ENCODE assay signal across 11 cellular contexts in the genomic region with DNA sequence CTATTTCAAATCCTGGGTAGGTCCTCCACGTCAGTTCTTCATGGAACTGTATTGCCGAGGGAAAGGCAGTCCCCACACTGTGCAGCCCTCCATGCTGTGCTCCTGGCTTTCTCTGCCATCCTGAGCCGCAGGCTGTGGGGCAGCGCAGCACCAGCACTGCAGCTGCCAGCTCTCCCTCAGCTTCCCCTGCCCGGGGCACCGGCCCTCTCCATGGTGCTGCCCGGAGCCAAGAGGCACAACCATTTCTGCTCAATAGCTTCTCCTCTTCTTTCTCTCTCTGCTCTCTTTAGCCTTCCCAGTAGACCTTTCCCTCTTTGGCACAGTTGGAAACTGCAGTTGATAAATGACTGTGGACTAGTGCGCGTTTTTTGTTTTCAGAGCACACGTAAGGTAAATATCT. TPM values are rescaled to one million over a fixed set of nuclear protein-coding genes. Genes with fewer than 3 reads are reported as not detected.
A peak's percentile ranks its signal among the peaks of the same experiment; 100 is the strongest.
DNase-seq lines count a peak whose midpoint lies in the region; ATAC-seq lines count a peak whose summit lies in the region.
"Had no signal": no experiment of that assay in that cellular context is flagged by ENCODE, and none has a peak within 500 bp of the region (broad histone marks: within the 10 kb centered on the region; RNA-seq: fewer than 3 reads in every experiment).

No MANE protein-coding gene starts in this region.

- no peak overlapping the region for H3K4me3 Mint-ChIP-seq in stimulated activated effector memory CD8-positive, alpha-beta T cell treated with anti-CD3 and anti-CD28 coated beads, Interleukin-12 subunit alpha, Interleukin-12 subunit beta, amount 100 ng/mL, for 72 hours

- H3K27ac Mint-ChIP-seq in stimulated activated effector memory CD8-positive, alpha-beta T cell treated with anti-CD3 and anti-CD28 coated beads, Interleukin-12 subunit alpha, Interleukin-12 subunit beta, amount 100 ng/mL, for 72 hours = peak overlapping the region; percentile 52

- DNase-seq in NCI-H1092 treated with DMSO at 0.1 percent for 48 hours (lab: John Stamatoyannopoulos, UW) (peak; percentile 2), NCI-H1092 (lab: John Stamatoyannopoulos, UW) (no peak), astrocyte of the hippocampus (ENCODE audit: low read depth, low spot score) (peak; percentile 59), left kidney (ENCODE audit: low read depth, low spot score) (peak; percentile 62), posterior vena cava (ENCODE audit: low spot score) (no peak)
- DNase-seq in stimulated activated effector memory CD8-positive, alpha-beta T cell treated with anti-CD3 and anti-CD28 coated beads, Interleukin-12 subunit alpha, Interleukin-12 subunit beta, amount 100 ng/mL, for 72 hours (ENCODE audit: low spot score in 2 of 2) = no peak
- DNase-seq in activated CD4-positive, CD25-positive, alpha-beta regulatory T cell (lab: John Stamatoyannopoulos, UW) = no peak
- DNase-seq: NCI-H1436 treated with DMSO at 0.1 percent for 48 hours, NCI-H774 had no signal

- no peaks in the 10 kb centered on the region for H3K4me1 Mint-ChIP-seq in stimulated activated effector memory CD8-positive, alpha-beta T cell treated with anti-CD3 and anti-CD28 coated beads, Interleukin-12 subunit alpha, Interleukin-12 subunit beta, amount 100 ng/mL, for 72 hours

- no peak for ATAC-seq in stimulated activated effector memory CD8-positive, alpha-beta T cell treated with anti-CD3 and anti-CD28 coated beads, Interleukin-12 subunit alpha, Interleukin-12 subunit beta, amount 100 ng/mL, for 72 hours
- no peak for ATAC-seq in GM21515 (IDR thresholded peaks at IDR 0.05; ENCODE audit: unreplicated experiment)
- ATAC-seq: activated CD4-positive, CD25-positive, alpha-beta regulatory T cell treated with anti-CD3 and anti-CD28 coated beads, Interleukin-2, amount 50 U/mL, for 24 hours had no signal

- no peaks in the 10 kb centered on the region for H3K9me3 Mint-ChIP-seq in stimulated activated effector memory CD8-positive, alpha-beta T cell treated with anti-CD3 and anti-CD28 coated beads, Interleukin-12 subunit alpha, Interleukin-12 subunit beta, amount 100 ng/mL, for 72 hours

- H3K36me3 Mint-ChIP-seq in stimulated activated effector memory CD8-positive, alpha-beta T cell treated with anti-CD3 and anti-CD28 coated beads, Interleukin-12 subunit alpha, Interleukin-12 subunit beta, amount 100 ng/mL, for 72 hours = peaks cover 95% of the 10 kb centered on the region

- intact Hi-C loops in posterior vena cava (cut with DNase I) = no loop called here

RNA-seq across cellular contexts. Expression of gene ANKRD23, which starts 12.1 kb away (rescaled TPM):
- 1 to 10 TPM; 2.9 to 4.3 TPM for total RNA-seq in posterior vena cava

RNA-seq across cellular contexts. Expression of gene CNNM3, which starts 15.6 kb away (rescaled TPM):
- 1 to 10 TPM; 6.2 to 8.0 TPM for total RNA-seq in posterior vena cava

RNA-seq across cellular contexts. Expression of gene ANKRD39, which starts 26.1 kb away (rescaled TPM):
- total RNA-seq in posterior vena cava = 10 to 100 TPM; 12.1 to 12.4 TPM

RNA-seq across cellular contexts. Expression of gene SEMA4C, which starts 38.2 kb away (rescaled TPM):
- 10 to 100 TPM; 35.0 to 41.6 TPM for total RNA-seq in posterior vena cava

Comparison
In these comparisons a context has a peak if more than half of its experiments do, and no peak if none do; other contexts are left out.
1. DNase-seq: peak in NCI-H1092 treated with DMSO at 0.1 percent for 48 hours (single experiment), astrocyte of the hippocampus (single experiment) and left kidney (single experiment); none in NCI-H1092 (single experiment), stimulated activated effector memory CD8-positive, alpha-beta T cell treated with anti-CD3 and anti-CD28 coated beads, Interleukin-12 subunit alpha, Interleukin-12 subunit beta, amount 100 ng/mL, for 72 hours (0 of 2), activated CD4-positive, CD25-positive, alpha-beta regulatory T cell (0 of 4) and posterior vena cava (single experiment).